ENCODE assay signal across 8 cellular contexts in the genomic region with DNA sequence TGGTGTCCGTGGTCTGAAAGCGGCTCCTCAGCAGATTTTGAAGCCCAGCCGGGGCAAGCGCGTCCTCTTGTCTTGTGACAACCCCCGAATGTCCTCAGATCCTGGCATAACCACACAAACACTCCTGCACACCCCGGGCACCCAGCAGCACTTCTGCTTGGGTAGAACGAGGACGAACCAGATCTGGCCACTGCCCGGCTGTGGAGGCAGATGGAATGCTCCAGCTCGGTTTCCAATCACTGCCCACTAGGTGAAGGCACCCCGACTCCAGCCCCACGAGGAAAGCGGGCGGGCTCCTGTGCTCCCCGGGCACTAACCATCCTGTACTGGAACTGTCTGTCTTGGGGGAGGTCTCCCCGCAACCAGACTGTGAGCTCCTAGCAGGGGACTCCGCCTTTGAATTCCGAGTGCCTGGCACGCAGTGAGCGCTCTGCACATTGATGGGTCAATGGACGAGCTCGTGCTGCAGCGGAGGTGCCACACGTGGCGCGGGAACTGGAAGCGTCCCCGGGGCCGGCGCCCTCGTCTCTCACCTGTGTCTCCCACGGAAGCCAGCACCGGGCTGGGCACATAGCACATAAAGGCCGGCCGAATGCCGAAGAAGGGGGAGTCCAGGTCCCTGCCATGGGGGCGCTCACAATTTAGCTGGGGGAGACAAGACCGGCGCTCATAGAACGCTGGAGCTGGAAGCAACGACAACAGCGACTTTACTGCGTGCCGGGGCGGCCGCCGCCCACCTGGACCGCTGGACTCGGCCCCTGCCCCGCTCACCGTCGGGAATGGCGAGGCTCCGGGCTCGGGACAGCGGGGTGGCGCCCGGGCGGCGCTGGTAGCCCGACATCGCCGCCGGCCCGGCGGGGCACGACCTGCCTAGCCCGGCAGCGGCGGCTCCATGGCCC. TPM values are rescaled to one million over a fixed set of nuclear protein-coding genes. Genes with fewer than 3 reads are reported as not detected.
DNase-seq lines count a peak whose midpoint lies in the region; ATAC-seq and TF ChIP-seq lines count a peak whose summit lies in the region.

No MANE protein-coding gene starts in this region.

- H3K4me3 Mint-ChIP-seq in activated T-cell treated with anti-CD3 and anti-CD28 coated beads, Interleukin-2, amount 50 U/mL, for 4 hours: peak overlapping the region; percentile 90

- no CpG with 5 or more reads among the region's 71 CpGs for WGBS in neuronal stem cell (ENCODE audit: extremely low coverage in 2 of 2, insufficient read length in 2 of 2, insufficient replicate concordance in 1 of 2), 2 donors

- H3K27me3 Mint-ChIP-seq in activated T-cell treated with anti-CD3 and anti-CD28 coated beads, Interleukin-2, amount 50 U/mL, for 4 hours (ENCODE audit: low read depth): no peaks in the 10 kb centered on the region

- H2BK12ac ChIP-seq in neuronal stem cell (ENCODE audit: low read length): no peak overlapping the region

- peak overlapping the region; percentile 89 for H3K9ac ChIP-seq in neuronal stem cell (ENCODE audit: low read depth, low read length, poor library complexity)

- peaks cover 57% of the 10 kb centered on the region for H3K4me1 Mint-ChIP-seq in activated T-cell treated with anti-CD3 and anti-CD28 coated beads, Interleukin-2, amount 50 U/mL, for 4 hours (ENCODE audit: low read depth)

- POLR2A ChIA-PET in HEK293T (lab: Yijun Ruan, JAX): interaction anchor here (0.8 to 2.2 kb wide), 4 partner anchors 9 to 46 kb away, joined by 3 to 10 read pairs (median 6); a partner anchor contains a TSS

- H3K9me3 Mint-ChIP-seq in activated T-cell treated with anti-CD3 and anti-CD28 coated beads, Interleukin-2, amount 50 U/mL, for 4 hours: no peaks in the 10 kb centered on the region

- H3K79me1 ChIP-seq in neuronal stem cell (ENCODE audit: low read depth, low read length): peaks cover 25% of the 10 kb centered on the region

- peak overlapping the region; percentile 99 for H3K4me2 ChIP-seq in neuronal stem cell (ENCODE audit: insufficient read depth, low read length, poor library complexity, severe bottlenecking)

- H3K4ac ChIP-seq in neuronal stem cell (ENCODE audit: low read length): peak overlapping the region; percentile 54

- peak overlapping the region; percentile 77 for H2AFZ ChIP-seq in neuronal stem cell (ENCODE audit: low read length)

- H2BK120ac ChIP-seq in neuronal stem cell (ENCODE audit: low read depth, low read length): peak overlapping the region; percentile 81

- peak overlapping the region; percentile 90 for H3K18ac ChIP-seq in neuronal stem cell (ENCODE audit: low read length)

- no peak overlapping the region for H2BK15ac ChIP-seq in neuronal stem cell (ENCODE audit: low read length)

- H3K36me3 ChIP-seq in neuronal stem cell (replicated peaks in 1 of 2; ENCODE audit: control insufficient read depth in 2 of 2, insufficient read depth in 2 of 2, low read length in 2 of 2): peaks cover 34 to 68% of the 10 kb centered on the region in 2 donors

- H2BK5ac ChIP-seq in neuronal stem cell (ENCODE audit: low read length): peak overlapping the region; percentile 97

- CTCF ChIA-PET in HEK293T (lab: Yijun Ruan, JAX): no interaction called here

- peaks cover 0 to 3% of the 10 kb centered on the region in 2 donors for H3K9me3 ChIP-seq in neuronal stem cell (replicated peaks in 1 of 2; ENCODE audit: control insufficient read depth in 2 of 2, insufficient read depth in 1 of 2, low read depth in 1 of 2, low read length in 2 of 2)

- DNase-seq in NCI-H1417 (lab: John Stamatoyannopoulos, UW): peak in 2 of 3 experiments; percentile 46 to 55
- no peak for DNase-seq in NCI-H1417 treated with DMSO at 0.1 percent for 48 hours (lab: John Stamatoyannopoulos, UW)
- DNase-seq in HEK293T (ENCODE audit: extremely low spot score): peak; percentile 45
- peak; percentile 20 for DNase-seq in NCI-H1092 treated with DMSO at 0.1 percent for 48 hours (lab: John Stamatoyannopoulos, UW)
- peak; percentile 33 for DNase-seq in activated T-cell treated with anti-CD3 and anti-CD28 coated beads, Interleukin-2, amount 50 U/mL, for 4 hours
- peak; percentile 31 for DNase-seq in fibroblast of the aortic adventitia (ENCODE audit: low read depth)
- no peak for DNase-seq in neuronal stem cell (ENCODE audit: low spot score)
- no peak for DNase-seq in NCI-H2107 treated with DMSO at 0.1 percent for 48 hours (lab: John Stamatoyannopoulos, UW; ENCODE audit: unreplicated experiment)

- no peak overlapping the region for H3K27ac ChIP-seq in neuronal stem cell (replicated peaks; ENCODE audit: low read length)

- H4K91ac ChIP-seq in neuronal stem cell (ENCODE audit: low read depth, low read length, poor library complexity): no peak overlapping the region

- no peak for TF ChIP-seq CTCF in fibroblast of the aortic adventitia (IDR thresholded peaks at IDR 0.05; ENCODE audit: insufficient read depth, low read length)

- peak overlapping the region; percentile 92 for H3K4me3 ChIP-seq in fibroblast of the aortic adventitia (ENCODE audit: low read depth, low read length)
- H3K4me3 ChIP-seq in neuronal stem cell (ENCODE audit: low read length in 2 of 2): peak overlapping the region; percentile 69 to 96

- H3K14ac ChIP-seq in neuronal stem cell (ENCODE audit: low read length): peak overlapping the region; percentile 47

- H3K36me3 Mint-ChIP-seq in activated T-cell treated with anti-CD3 and anti-CD28 coated beads, Interleukin-2, amount 50 U/mL, for 4 hours (ENCODE audit: insufficient read depth): peaks cover 49% of the 10 kb centered on the region

- H3K27me3 ChIP-seq in neuronal stem cell (ENCODE audit: control insufficient read depth in 3 of 3, insufficient read depth in 3 of 3, low read depth in 1 of 3, low read length in 3 of 3): no peaks in the 10 kb centered on the region

- H3K23ac ChIP-seq in neuronal stem cell (ENCODE audit: low read depth, low read length, poor library complexity): peak overlapping the region; percentile 90

- H2AK5ac ChIP-seq in neuronal stem cell (ENCODE audit: low read depth, low read length): peak overlapping the region; percentile 95

- H4K8ac ChIP-seq in neuronal stem cell (ENCODE audit: low read depth, low read length): no peak overlapping the region

- H3K4me1 ChIP-seq in neuronal stem cell (ENCODE audit: control insufficient read depth in 2 of 2, insufficient read depth in 1 of 2, low read depth in 1 of 2, low read length in 2 of 2): peaks cover 15 to 16% of the 10 kb centered on the region in 2 donors

- peak; percentile 53 for ATAC-seq in activated T-cell treated with anti-CD3 and anti-CD28 coated beads, Interleukin-2, amount 50 U/mL, for 4 hours

TF ChIP-seq in HEK293T, 16 proteins besides CTCF, POLR2A, EP300 and RAD21:
- no peak for TF ChIP-seq CTBP1 (IDR thresholded peaks at IDR 0.05; ENCODE audit: borderline replicate concordance)
- peak; percentile 92 for TF ChIP-seq L3MBTL2 (conservative IDR thresholded peaks at IDR 0.05)
TF ChIP-seq in HEK293T: peak in this region for 1.

RNA-seq across cellular contexts. Expression of a gene that starts 0.6 kb away (rescaled TPM):
- 10 to 100 TPM; 52.8 to 65.0 (median 59.9) TPM for total RNA-seq in activated T-cell treated with anti-CD3 and anti-CD28 coated beads, Interleukin-2, amount 50 U/mL, for 4 hours
- 20.5 and 36.3 TPM in 2 replicates for total RNA-seq in fibroblast of the aortic adventitia (ENCODE audit: low replicate concordance)
- 53.7 TPM for polyA plus RNA-seq in neuronal stem cell (2013, experiment 1 of 2)
- polyA plus RNA-seq in neuronal stem cell (2013, experiment 2 of 2): 51.2 TPM

RNA-seq across cellular contexts. Expression of a gene that starts 0.7 kb away (rescaled TPM):
- total RNA-seq in activated T-cell treated with anti-CD3 and anti-CD28 coated beads, Interleukin-2, amount 50 U/mL, for 4 hours: 10 to 100 TPM; 85.8 to 95.5 (median 94.7) TPM
- total RNA-seq in fibroblast of the aortic adventitia (ENCODE audit: low replicate concordance): 36.7 and 48.4 TPM in 2 replicates
- polyA plus RNA-seq in neuronal stem cell (2013, experiment 1 of 2): 37.1 TPM
- 37.8 TPM for polyA plus RNA-seq in neuronal stem cell (2013, experiment 2 of 2)

RNA-seq across cellular contexts. Expression of a gene that starts 9.8 kb away (rescaled TPM):
- 10 to 100 TPM; 43.7 to 48.0 (median 44.5) TPM for total RNA-seq in activated T-cell treated with anti-CD3 and anti-CD28 coated beads, Interleukin-2, amount 50 U/mL, for 4 hours
- total RNA-seq in fibroblast of the aortic adventitia (ENCODE audit: low replicate concordance): 12.1 and 17.7 TPM in 2 replicates
- 7.2 TPM for polyA plus RNA-seq in neuronal stem cell (2013, experiment 1 of 2)
- polyA plus RNA-seq in neuronal stem cell (2013, experiment 2 of 2): 7.1 TPM

RNA-seq across cellular contexts. Expression of a gene that starts 29.8 kb away (rescaled TPM):
- 10 to 100 TPM; 20.7 to 25.2 (median 22.5) TPM for total RNA-seq in activated T-cell treated with anti-CD3 and anti-CD28 coated beads, Interleukin-2, amount 50 U/mL, for 4 hours
- total RNA-seq in fibroblast of the aortic adventitia (ENCODE audit: low replicate concordance): 11.9 and 12.5 TPM in 2 replicates
- polyA plus RNA-seq in neuronal stem cell (2013, experiment 1 of 2): 17.9 TPM
- polyA plus RNA-seq in neuronal stem cell (2013, experiment 2 of 2): 17.2 TPM

RNA-seq across cellular contexts. Expression of a gene that starts 36.3 kb away (rescaled TPM):
- 1 to 10 TPM; 1.4 to 3.4 (median 2.4) TPM for total RNA-seq in activated T-cell treated with anti-CD3 and anti-CD28 coated beads, Interleukin-2, amount 50 U/mL, for 4 hours
- 1.1 and 1.4 TPM in 2 replicates for total RNA-seq in fibroblast of the aortic adventitia (ENCODE audit: low replicate concordance)
- 0.14 TPM for polyA plus RNA-seq in neuronal stem cell (2013, experiment 1 of 2)
- polyA plus RNA-seq in neuronal stem cell (2013, experiment 2 of 2): 0.17 TPM

Comparison
In these comparisons a context has a peak if more than half of its experiments do, and no peak if none do; other contexts are left out.
1. DNase-seq: peak in NCI-H1417 (2 of 3), HEK293T (single experiment), NCI-H1092 treated with DMSO at 0.1 percent for 48 hours (single experiment), activated T-cell treated with anti-CD3 and anti-CD28 coated beads, Interleukin-2, amount 50 U/mL, for 4 hours (single experiment) and fibroblast of the aortic adventitia (single experiment); none in NCI-H1417 treated with DMSO at 0.1 percent for 48 hours (single experiment), neuronal stem cell (single experiment) and NCI-H2107 treated with DMSO at 0.1 percent for 48 hours (single experiment).